Comparison of ENCODE assay signal across 2 cellular contexts in the genomic region with DNA sequence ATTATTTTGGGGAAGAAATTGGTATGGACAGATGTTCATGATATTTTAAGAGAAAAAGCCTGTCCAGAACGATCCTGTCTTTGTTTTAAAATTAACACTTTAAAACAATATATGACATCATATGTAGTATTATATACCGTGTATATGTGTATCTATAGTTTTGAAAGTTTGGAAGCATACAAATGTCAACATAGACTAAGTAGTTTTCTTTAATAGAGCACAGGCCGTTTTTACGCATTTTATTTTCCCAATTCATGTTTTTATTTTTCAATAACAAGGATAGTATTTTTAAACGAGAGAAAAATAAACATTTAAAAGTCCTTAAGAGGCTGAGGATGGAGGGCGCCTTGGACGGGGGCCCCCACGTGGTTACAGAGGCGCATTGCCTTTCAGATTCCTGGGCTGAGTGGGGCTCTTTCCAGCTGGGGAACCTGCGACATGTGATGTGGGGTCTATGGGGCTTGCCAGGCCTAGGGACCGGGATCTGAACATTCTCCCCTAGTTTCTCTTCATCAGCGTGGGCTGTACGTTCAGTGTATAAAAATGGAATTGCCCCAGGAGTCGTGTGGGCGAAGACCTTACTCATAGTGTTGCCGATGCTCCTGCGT.
TF ChIP-seq lines count a peak whose summit lies in the region.

No MANE protein-coding gene starts in this region.

TF ChIP-seq in IMR-90, 13 proteins besides CTCF, POLR2A, EP300 and RAD21:
- TF ChIP-seq CEBPB (IDR thresholded peaks at IDR 0.05; ENCODE audit: low read depth, low read length) (no peak), RCOR1 (IDR thresholded peaks at IDR 0.05; ENCODE audit: insufficient replicate concordance, low read length) (no peak), MXI1 (IDR thresholded peaks at IDR 0.05; ENCODE audit: borderline replicate concordance, low read depth, low read length) (no peak), SMC3 (IDR thresholded peaks at IDR 0.05; ENCODE audit: low read depth, low read length) (peak; percentile 26; the same call in 1 of the 2 replicates)
- TF ChIP-seq, protein P1, sequence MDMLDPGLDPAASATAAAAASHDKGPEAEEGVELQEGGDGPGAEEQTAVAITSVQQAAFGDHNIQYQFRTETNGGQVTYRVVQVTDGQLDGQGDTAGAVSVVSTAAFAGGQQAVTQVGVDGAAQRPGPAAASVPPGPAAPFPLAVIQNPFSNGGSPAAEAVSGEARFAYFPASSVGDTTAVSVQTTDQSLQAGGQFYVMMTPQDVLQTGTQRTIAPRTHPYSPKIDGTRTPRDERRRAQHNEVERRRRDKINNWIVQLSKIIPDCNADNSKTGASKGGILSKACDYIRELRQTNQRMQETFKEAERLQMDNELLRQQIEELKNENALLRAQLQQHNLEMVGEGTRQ (IDR thresholded peaks at IDR 0.05; ENCODE audit: low read depth, low read length): peak; percentile 70
TF ChIP-seq in IMR-90: peak in this region for 2.

TF ChIP-seq in GM12878, 131 proteins besides CTCF, POLR2A, EP300 and RAD21:
- TF ChIP-seq MYB (IDR thresholded peaks at IDR 0.05; ENCODE audit: borderline replicate concordance, low read depth, low read length) (no peak), SMC3 (IDR thresholded peaks at IDR 0.05; ENCODE audit: borderline replicate concordance, low read length) (peak; percentile 60; the same call in 1 of the 2 replicates), YY1 (IDR thresholded peaks at IDR 0.05; ENCODE audit: low read depth, low read length) (peak; percentile 48; the same call in 1 of the 2 replicates), RELA (IDR thresholded peaks at IDR 0.05; ENCODE audit: borderline replicate concordance, partially characterized antibody) (no peak), ATF7 (IDR thresholded peaks at IDR 0.05; ENCODE audit: low read depth) (peak; percentile 72), RAD51 (IDR thresholded peaks at IDR 0.05) (peak; percentile 39; the same call in 1 of the 2 replicates)
- TF ChIP-seq, protein P2, sequence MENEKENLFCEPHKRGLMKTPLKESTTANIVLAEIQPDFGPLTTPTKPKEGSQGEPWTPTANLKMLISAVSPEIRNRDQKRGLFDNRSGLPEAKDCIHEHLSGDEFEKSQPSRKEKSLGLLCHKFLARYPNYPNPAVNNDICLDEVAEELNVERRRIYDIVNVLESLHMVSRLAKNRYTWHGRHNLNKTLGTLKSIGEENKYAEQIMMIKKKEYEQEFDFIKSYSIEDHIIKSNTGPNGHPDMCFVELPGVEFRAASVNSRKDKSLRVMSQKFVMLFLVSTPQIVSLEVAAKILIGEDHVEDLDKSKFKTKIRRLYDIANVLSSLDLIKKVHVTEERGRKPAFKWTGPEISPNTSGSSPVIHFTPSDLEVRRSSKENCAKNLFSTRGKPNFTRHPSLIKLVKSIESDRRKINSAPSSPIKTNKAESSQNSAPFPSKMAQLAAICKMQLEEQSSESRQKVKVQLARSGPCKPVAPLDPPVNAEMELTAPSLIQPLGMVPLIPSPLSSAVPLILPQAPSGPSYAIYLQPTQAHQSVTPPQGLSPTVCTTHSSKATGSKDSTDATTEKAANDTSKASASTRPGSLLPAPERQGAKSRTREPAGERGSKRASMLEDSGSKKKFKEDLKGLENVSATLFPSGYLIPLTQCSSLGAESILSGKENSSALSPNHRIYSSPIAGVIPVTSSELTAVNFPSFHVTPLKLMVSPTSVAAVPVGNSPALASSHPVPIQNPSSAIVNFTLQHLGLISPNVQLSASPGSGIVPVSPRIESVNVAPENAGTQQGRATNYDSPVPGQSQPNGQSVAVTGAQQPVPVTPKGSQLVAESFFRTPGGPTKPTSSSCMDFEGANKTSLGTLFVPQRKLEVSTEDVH (IDR thresholded peaks at IDR 0.05; ENCODE audit: low read depth, partially characterized antibody): no peak
- TF ChIP-seq, protein P3, sequence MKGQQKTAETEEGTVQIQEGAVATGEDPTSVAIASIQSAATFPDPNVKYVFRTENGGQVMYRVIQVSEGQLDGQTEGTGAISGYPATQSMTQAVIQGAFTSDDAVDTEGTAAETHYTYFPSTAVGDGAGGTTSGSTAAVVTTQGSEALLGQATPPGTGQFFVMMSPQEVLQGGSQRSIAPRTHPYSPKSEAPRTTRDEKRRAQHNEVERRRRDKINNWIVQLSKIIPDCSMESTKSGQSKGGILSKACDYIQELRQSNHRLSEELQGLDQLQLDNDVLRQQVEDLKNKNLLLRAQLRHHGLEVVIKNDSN (IDR thresholded peaks at IDR 0.05; ENCODE audit: borderline replicate concordance, extremely low read length, insufficient read depth, low read depth, low read length): peak; percentile 3
